Comparison of ENCODE assay signal across 8 cellular contexts in genomic region chr10:100286051-100287033, GRCh38. TPM values are rescaled to one million over a fixed set of nuclear protein-coding genes. Genes with fewer than 3 reads are reported as not detected.
DNase-seq lines count a peak whose midpoint lies in the region; FAIRE-seq and TF ChIP-seq lines count a peak whose summit lies in the region.

Gene BLOC1S2 (minus strand): TSS chr10:100286680. CDS start chr10:100286659, 21 bp downstream.

- no peak within 1 kb of the TSS for H2AK5ac ChIP-seq in H9 (ENCODE audit: insufficient read length, low read length)

- H3K23ac ChIP-seq in H9 (ENCODE audit: insufficient read length, low read depth, low read length), result no peak within 1 kb of the TSS

- no peaks in the 10 kb centered on the region for H3K79me1 ChIP-seq in H9 (ENCODE audit: insufficient read depth, low read depth, low read length, poor library complexity, severe bottlenecking)

- H3K4me3 ChIP-seq in MM.1S (ENCODE audit: low read length) (peak within 1 kb of the TSS; percentile 98), neutrophil (ENCODE audit: low read depth in 1 of 2, low read length in 1 of 2) (peak within 1 kb of the TSS; percentile 74 to 94)

- peak within 1 kb of the TSS; percentile 75 for H3K4me2 ChIP-seq in H9 (ENCODE audit: insufficient read depth, insufficient read length, low read length)
- peak within 1 kb of the TSS; percentile 97 for H3K4me2 ChIP-seq in MM.1S (ENCODE audit: low read depth, low read length)

- no peaks in the 10 kb centered on the region for H3K9me3 ChIP-seq in H9 (ENCODE audit: control insufficient read depth, low read depth, low read length)
- no peaks in the 10 kb centered on the region for H3K9me3 ChIP-seq in MM.1S (replicated peaks; ENCODE audit: insufficient read depth, low read length)
- H3K9me3 ChIP-seq in neutrophil, result no peaks in the 10 kb centered on the region

- H3K9me2 ChIP-seq in MM.1S (replicated peaks; ENCODE audit: insufficient read depth, low read length), result no peaks in the 10 kb centered on the region

- H4K5ac ChIP-seq in H9 (ENCODE audit: insufficient read length, low read depth, low read length), result peak within 1 kb of the TSS; percentile 73

- no peak for TF ChIP-seq CTCF in H9 (conservative IDR thresholded peaks at IDR 0.05)
- no peak for TF ChIP-seq CTCF in MM.1S (IDR thresholded peaks at IDR 0.05; ENCODE audit: low read length)
- TF ChIP-seq CTCF in neutrophil (IDR thresholded peaks at IDR 0.05), result peak; percentile 75
- no peak for TF ChIP-seq CTCF in subcutaneous adipose tissue (IDR thresholded peaks at IDR 0.05; ENCODE audit: low read depth)

- CTCF ChIA-PET in activated naive CD4-positive, alpha-beta T cell treated with anti-CD3 and anti-CD28 coated beads for 36 hours (lab: Charles Lee), result interaction anchor here (0.6 to 1.5 kb wide), 3 partner anchors 12 to 148 kb away, joined by 4 read pairs; no protein-coding TSS in a partner anchor

- no peaks in the 10 kb centered on the region for H4K20me1 ChIP-seq in H9 (ENCODE audit: control insufficient read depth, insufficient read depth, insufficient read length)
- H4K20me1 ChIP-seq in MM.1S (ENCODE audit: insufficient read depth, low read length), result no peaks in the 10 kb centered on the region

- DNase-seq in GDM1 (lab: John Stamatoyannopoulos, UW), result peak; percentile 79
- peak; percentile 91 for DNase-seq in H9
- peak; percentile 85 for DNase-seq in MM.1S
- DNase-seq in SK-N-DZ (ENCODE audit: low spot score), result peak; percentile 83
- peak; percentile 87 for DNase-seq in activated naive CD4-positive, alpha-beta T cell treated with anti-CD3 and anti-CD28 coated beads for 36 hours
- DNase-seq in frontal cortex (ENCODE audit: low spot score in 2 of 2), result peak; percentile 90 to 91

- no peak within 1 kb of the TSS for H3T11ph ChIP-seq in H9 (ENCODE audit: low read length)

- no peak within 1 kb of the TSS for H3K4ac ChIP-seq in H9 (ENCODE audit: low read depth, low read length)

- no peak within 1 kb of the TSS for H3K56ac ChIP-seq in H9 (ENCODE audit: insufficient read length, low read depth, low read length)

- H2BK12ac ChIP-seq in H9 (ENCODE audit: insufficient read length, low read depth, low read length), result peak within 1 kb of the TSS; percentile 11

- H2BK120ac ChIP-seq in H9 (ENCODE audit: low read depth, low read length, poor library complexity, severe bottlenecking), result no peak within 1 kb of the TSS

- H4K91ac ChIP-seq in H9 (ENCODE audit: insufficient read length, low read depth, low read length), result no peak within 1 kb of the TSS

- H3K18ac ChIP-seq in H9 (ENCODE audit: insufficient read length, low read depth, low read length), result peak within 1 kb of the TSS; percentile 76

- peak within 1 kb of the TSS; percentile 66 for H2AFZ ChIP-seq in H9 (ENCODE audit: low read length)
- peak within 1 kb of the TSS; percentile 97 for H2AFZ ChIP-seq in MM.1S (ENCODE audit: low read length)

- H3K27me3 ChIP-seq in H9 (ENCODE audit: insufficient read depth, low read length) (no peaks in the 10 kb centered on the region), MM.1S (replicated peaks; ENCODE audit: insufficient read depth, low read length) (no peaks in the 10 kb centered on the region), neutrophil (no peaks in the 10 kb centered on the region)

- H3K79me2 ChIP-seq in H9 (ENCODE audit: insufficient read depth, low read length), result peaks cover 9% of the 10 kb centered on the region; the same call in 1 of the 2 replicates
- H3K79me2 ChIP-seq in MM.1S (ENCODE audit: low read length), result peaks cover 47% of the 10 kb centered on the region

- H3K9me3 Mint-ChIP-seq in H9, result no peaks in the 10 kb centered on the region
- no peaks in the 10 kb centered on the region for H3K9me3 Mint-ChIP-seq in activated naive CD4-positive, alpha-beta T cell treated with anti-CD3 and anti-CD28 coated beads for 36 hours

- peak within 1 kb of the TSS; percentile 20 for H2BK5ac ChIP-seq in H9 (ENCODE audit: insufficient read length, low read length)

- no peak within 1 kb of the TSS for H2BK15ac ChIP-seq in H9 (ENCODE audit: low read depth, low read length)

- peak within 1 kb of the TSS; percentile 89 to 95 (median 92); a peak in 6 of 7 replicates for H3K27ac Mint-ChIP-seq in H9
- peak within 1 kb of the TSS; percentile 98 for H3K27ac Mint-ChIP-seq in activated naive CD4-positive, alpha-beta T cell treated with anti-CD3 and anti-CD28 coated beads for 36 hours

- H3K4me3 Mint-ChIP-seq in H9, result peak within 1 kb of the TSS; percentile 92 to 98
- H3K4me3 Mint-ChIP-seq in activated naive CD4-positive, alpha-beta T cell treated with anti-CD3 and anti-CD28 coated beads for 36 hours, result peak within 1 kb of the TSS; percentile 99

- peak within 1 kb of the TSS; percentile 64 for H3K14ac ChIP-seq in H9 (ENCODE audit: insufficient read depth, low read length)

- peaks cover 14 to 16% of the 10 kb centered on the region in 2 experiments for H3K4me1 Mint-ChIP-seq in H9
- H3K4me1 Mint-ChIP-seq in activated naive CD4-positive, alpha-beta T cell treated with anti-CD3 and anti-CD28 coated beads for 36 hours (ENCODE audit: low read depth), result peaks cover 25% of the 10 kb centered on the region

- H3K27me3 Mint-ChIP-seq in H9 (ENCODE audit: low read depth), result peaks cover 5% of the 10 kb centered on the region
- no peaks in the 10 kb centered on the region for H3K27me3 Mint-ChIP-seq in activated naive CD4-positive, alpha-beta T cell treated with anti-CD3 and anti-CD28 coated beads for 36 hours (ENCODE audit: low read depth)

- H3F3A ChIP-seq in MM.1S (ENCODE audit: insufficient read depth, low read length), result peaks cover 6% of the 10 kb centered on the region

- no peak for FAIRE-seq in frontal cortex (lab: Jason Lieb, UNC)

- H3K27ac ChIP-seq in H9 (ENCODE audit: insufficient read length, low read depth, low read length) (no peak within 1 kb of the TSS), MM.1S (ENCODE audit: low read length) (peak within 1 kb of the TSS; percentile 64; the same call in 1 of the 2 replicates), neutrophil (peak within 1 kb of the TSS; percentile 96)

- H3K4me1 ChIP-seq in H9 (ENCODE audit: insufficient read depth, low read length) (no peaks in the 10 kb centered on the region; the same call in 1 of the 2 replicates), MM.1S (ENCODE audit: low read length) (peaks cover 11% of the 10 kb centered on the region; the same call in 1 of the 2 replicates), neutrophil (ENCODE audit: control insufficient read depth in 1 of 2, insufficient read depth in 1 of 2, low read depth in 1 of 2, low read length in 1 of 2) (peaks cover 29 to 34% of the 10 kb centered on the region in 2 experiments)

- WGBS in H9 (ENCODE audit: extremely low coverage, insufficient read length, low lambda C conversion rate), result no CpG with 5 or more reads among the region's 63 CpGs

- H3K23me2 ChIP-seq in H9 (ENCODE audit: insufficient read length, low read depth, low read length, poor library complexity, severe bottlenecking), result peaks cover 13% of the 10 kb centered on the region

- H3K9ac ChIP-seq in H9 (ENCODE audit: extremely low read depth, insufficient read length, low read length) (peak within 1 kb of the TSS; percentile 71), MM.1S (ENCODE audit: low read length) (peak within 1 kb of the TSS; percentile 77)

- H3K36me3 ChIP-seq in MM.1S (replicated peaks; ENCODE audit: insufficient read depth, low read length) (0 out of 2 replicates have a peak, but pooled peaks cover 5% of the 10 kb centered on the region), neutrophil (peaks cover 18% of the 10 kb centered on the region)

- H2BK20ac ChIP-seq in H9 (ENCODE audit: low read depth, low read length, poor library complexity, severe bottlenecking), result no peak within 1 kb of the TSS

- intact Hi-C loops in activated naive CD4-positive, alpha-beta T cell treated with anti-CD3 and anti-CD28 coated beads for 36 hours (cut with micrococcal nuclease), result loop anchor here (1.0 to 2.0 kb wide), 10 partner anchors 19 to 626 kb away; partner anchors contain the start of genes CHUK, CWF19L1, DNMBP and ERLIN1

- no peak within 1 kb of the TSS for H4K8ac ChIP-seq in H9 (replicated peaks; ENCODE audit: insufficient read length, low read depth, low read length)

- peaks cover 0 to 10% (median 10%) of the 10 kb centered on the region in 3 experiments; a peak in 5 of 7 replicates for H3K36me3 Mint-ChIP-seq in H9 (ENCODE audit: insufficient read depth in 1 of 3, low read depth in 3 of 3)
- peaks cover 15% of the 10 kb centered on the region for H3K36me3 Mint-ChIP-seq in activated naive CD4-positive, alpha-beta T cell treated with anti-CD3 and anti-CD28 coated beads for 36 hours (ENCODE audit: low read depth)

RNA-seq across cellular contexts. Expression of gene BLOC1S2, which starts in this region (rescaled TPM):
- total RNA-seq in H9 (2021) (69.8 and 75.5 TPM in 2 replicates), frontal cortex (52.2 TPM), subcutaneous adipose tissue (10 to 100 TPM; 11.3 to 52.9 (median 38.6) TPM)
- 75.8 and 80.8 TPM in 2 replicates for polyA plus RNA-seq in SK-N-DZ (2014; cell fraction: cytosol; rRNA removed)
- 33.8 and 47.1 TPM in 2 replicates for polyA plus RNA-seq in SK-N-DZ (2014; cell fraction: nucleus; rRNA removed)
- total RNA-seq in activated naive CD4-positive, alpha-beta T cell treated with anti-CD3 and anti-CD28 coated beads for 36 hours, result 10 to 100 TPM; 68.5 to 69.1 TPM
